ENCODE assay signal across 20 cellular contexts in the genomic region with DNA sequence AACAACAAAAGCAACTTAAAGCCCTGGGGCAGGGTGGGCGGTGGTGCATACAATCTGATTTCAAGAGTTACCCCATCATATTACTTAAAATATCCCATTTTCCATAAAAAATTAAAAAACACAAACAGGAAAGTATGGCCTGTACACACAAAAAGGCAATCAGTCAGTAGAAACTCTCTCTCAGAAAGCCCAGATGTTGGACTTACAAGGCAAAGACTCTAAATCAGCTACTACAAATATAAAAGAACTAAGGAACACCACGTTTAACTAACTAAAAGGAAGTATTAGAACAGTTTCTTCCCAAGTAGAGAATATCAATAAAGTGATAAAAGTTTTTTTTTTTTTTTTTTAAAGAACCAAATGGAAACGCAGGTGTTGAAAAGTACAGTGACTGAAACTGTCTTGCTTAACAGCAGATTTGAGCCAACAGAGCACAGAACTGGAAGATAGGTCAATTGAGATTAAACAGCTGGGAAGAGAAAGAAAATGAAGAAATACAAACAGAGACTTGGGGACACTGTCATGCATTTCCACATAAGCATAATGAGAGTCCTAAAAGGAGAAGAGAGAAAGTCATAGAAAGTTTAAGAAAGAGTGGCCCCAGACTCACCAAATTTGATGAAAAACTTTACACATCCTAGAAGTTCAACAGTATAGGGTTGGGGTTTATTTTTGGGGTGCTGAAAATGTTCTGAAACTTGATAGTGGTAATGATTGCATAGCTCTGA. TPM values are rescaled to one million over a fixed set of nuclear protein-coding genes. Genes with fewer than 3 reads are reported as not detected.
DNase-seq lines count a peak whose midpoint lies in the region; ATAC-seq, FAIRE-seq and TF ChIP-seq lines count a peak whose summit lies in the region.
"Had no signal": no experiment of that assay in that cellular context is flagged by ENCODE, and none has a peak within 500 bp of the region (broad histone marks: within the 10 kb centered on the region; RNA-seq: fewer than 3 reads in every experiment).

No MANE protein-coding gene starts in this region.

- 86 to 97% methylated on average over 3 of the region's 3 CpGs for WGBS in endodermal cell (ENCODE audit: insufficient coverage in 1 of 2, insufficient read length in 1 of 2), 2 experiments

- peak; percentile 66 for ATAC-seq in HG02870 (IDR thresholded peaks at IDR 0.05; ENCODE audit: unreplicated experiment)
- ATAC-seq in naive thymus-derived CD4-positive, alpha-beta T cell: no peak
- ATAC-seq in activated CD8-positive, alpha-beta T cell treated with anti-CD3 and anti-CD28 coated beads for 36 hours: no peak
- ATAC-seq: stimulated activated effector memory CD8-positive, alpha-beta T cell treated with anti-CD3 and anti-CD28 coated beads, Interleukin-12 subunit alpha, Interleukin-12 subunit beta, amount 100 ng/mL, for 72 hours had no signal

- peaks cover 3% of the 10 kb centered on the region for H3K9me3 Mint-ChIP-seq in endodermal cell
- peaks cover 0 to 4% (median 0%) of the 10 kb centered on the region in 11 donors for H3K9me3 Mint-ChIP-seq in naive thymus-derived CD4-positive, alpha-beta T cell
- H3K9me3 Mint-ChIP-seq in activated CD8-positive, alpha-beta T cell treated with anti-CD3 and anti-CD28 coated beads for 36 hours: peaks cover 3% of the 10 kb centered on the region
- H3K9me3 Mint-ChIP-seq: stimulated activated effector memory CD8-positive, alpha-beta T cell treated with anti-CD3 and anti-CD28 coated beads, Interleukin-12 subunit alpha, Interleukin-12 subunit beta, amount 100 ng/mL, for 72 hours had no signal

- DNase-seq in GM12892 (ENCODE audit: insufficient read length) (no peak), endodermal cell (no peak), AG08395 (ENCODE audit: low spot score) (no peak), GOT3 (lab: John Stamatoyannopoulos, UW) (no peak), amygdala (lab: John Stamatoyannopoulos, UW) (no peak)
- no peak for DNase-seq in naive thymus-derived CD4-positive, alpha-beta T cell
- DNase-seq in activated CD8-positive, alpha-beta T cell treated with anti-CD3 and anti-CD28 coated beads for 36 hours: no peak
- DNase-seq: activated CD4-positive, alpha-beta T cell treated with anti-CD3 and anti-CD28 coated beads for 1 hour; brain microvascular endothelial cell; hypothalamus; kidney glomerular epithelial cell; NCI-H1694 treated with DMSO at 0.1 percent for 48 hours; NCI-H345; ovary; SHP77 treated with DMSO at 0.1 percent for 48 hours; small intestine; tibial artery had no signal

- POLR2A ChIA-PET in naive thymus-derived CD4-positive, alpha-beta T cell (lab: Charles Lee): interaction anchor here (0.7 kb wide), 1 partner anchor 56 kb away, joined by 3 read pairs; no protein-coding TSS in a partner anchor
- POLR2A ChIA-PET in activated CD8-positive, alpha-beta T cell treated with anti-CD3 and anti-CD28 coated beads for 36 hours (lab: Charles Lee): interaction anchor here (0.7 to 1.5 kb wide), 2 partner anchors 8 to 43 kb away, joined by 4 read pairs; no protein-coding TSS in a partner anchor

- CTCF ChIA-PET in naive thymus-derived CD4-positive, alpha-beta T cell (lab: Charles Lee): no interaction called here
- CTCF ChIA-PET in activated CD8-positive, alpha-beta T cell treated with anti-CD3 and anti-CD28 coated beads for 36 hours (lab: Charles Lee): interaction anchor here (0.7 to 0.9 kb wide), 2 partner anchors 19 to 406 kb away, joined by 3 read pairs; no protein-coding TSS in a partner anchor

- peaks cover 35% of the 10 kb centered on the region for H3K36me3 Mint-ChIP-seq in endodermal cell (ENCODE audit: low read depth)
- H3K36me3 Mint-ChIP-seq in naive thymus-derived CD4-positive, alpha-beta T cell: peaks cover 4 to 33% (median 19%) of the 10 kb centered on the region in 5 donors
- H3K36me3 Mint-ChIP-seq in activated CD8-positive, alpha-beta T cell treated with anti-CD3 and anti-CD28 coated beads for 36 hours (ENCODE audit: low read depth): peaks cover 18% of the 10 kb centered on the region

- peaks cover 29% of the 10 kb centered on the region for H3K4me1 Mint-ChIP-seq in endodermal cell
- H3K4me1 Mint-ChIP-seq in naive thymus-derived CD4-positive, alpha-beta T cell: peaks cover 12 to 62% (median 43%) of the 10 kb centered on the region in 7 donors
- H3K4me1 Mint-ChIP-seq in activated CD8-positive, alpha-beta T cell treated with anti-CD3 and anti-CD28 coated beads for 36 hours (ENCODE audit: low read depth): peaks cover 36% of the 10 kb centered on the region

- H3K27me3 Mint-ChIP-seq in endodermal cell (ENCODE audit: insufficient read depth): no peaks in the 10 kb centered on the region
- H3K27me3 Mint-ChIP-seq in naive thymus-derived CD4-positive, alpha-beta T cell: no peaks in the 10 kb centered on the region
- no peaks in the 10 kb centered on the region for H3K27me3 Mint-ChIP-seq in activated CD8-positive, alpha-beta T cell treated with anti-CD3 and anti-CD28 coated beads for 36 hours

- peaks cover 10% of the 10 kb centered on the region for H3K9me3 ChIP-seq in endodermal cell (ENCODE audit: control insufficient read depth, low read length)
- H3K9me3 ChIP-seq in naive thymus-derived CD4-positive, alpha-beta T cell (ENCODE audit: control insufficient read depth in 2 of 3, low read length in 3 of 3): no peaks in the 10 kb centered on the region
- H3K9me3 ChIP-seq: ovary, tibial artery had no signal

- H3K36me3 ChIP-seq in endodermal cell (ENCODE audit: control insufficient read depth, insufficient read depth, low read length): peaks cover 44% of the 10 kb centered on the region
- H3K36me3 ChIP-seq in naive thymus-derived CD4-positive, alpha-beta T cell (ENCODE audit: control insufficient read depth in 2 of 3, insufficient read depth in 3 of 3, low read length in 3 of 3): peaks cover 0 to 18% (median 12%) of the 10 kb centered on the region in 3 experiments
- H3K36me3 ChIP-seq: ovary had no signal

- H3K27ac Mint-ChIP-seq in endodermal cell: peak overlapping the region; percentile 67
- H3K27ac Mint-ChIP-seq in naive thymus-derived CD4-positive, alpha-beta T cell: peak overlapping the region in 8 of 9 donors; percentile 19 to 91 (median 47)
- no peak overlapping the region for H3K27ac Mint-ChIP-seq in activated CD8-positive, alpha-beta T cell treated with anti-CD3 and anti-CD28 coated beads for 36 hours
- H3K27ac Mint-ChIP-seq: stimulated activated effector memory CD8-positive, alpha-beta T cell treated with anti-CD3 and anti-CD28 coated beads, Interleukin-12 subunit alpha, Interleukin-12 subunit beta, amount 100 ng/mL, for 72 hours had no signal

- peak; percentile 48 for FAIRE-seq in GM12892 (lab: Jason Lieb, UNC)
- FAIRE-seq: D721Med, small intestine had no signal

- H3K4me1 ChIP-seq in endodermal cell (ENCODE audit: control insufficient read depth, insufficient read depth, low read length): peaks cover 9% of the 10 kb centered on the region
- H3K4me1 ChIP-seq in naive thymus-derived CD4-positive, alpha-beta T cell (ENCODE audit: control insufficient read depth in 2 of 2, insufficient read depth in 2 of 2, low read length in 2 of 2): no peaks in the 10 kb centered on the region
- H3K4me1 ChIP-seq: tibial artery had no signal

- intact Hi-C loops in naive thymus-derived CD4-positive, alpha-beta T cell (cut with micrococcal nuclease): no loop called here
- intact Hi-C loops in activated CD8-positive, alpha-beta T cell treated with anti-CD3 and anti-CD28 coated beads for 36 hours (cut with micrococcal nuclease): no loop called here

- no peak overlapping the region for H3K4me3 Mint-ChIP-seq in endodermal cell
- H3K4me3 Mint-ChIP-seq in naive thymus-derived CD4-positive, alpha-beta T cell: no peak overlapping the region
- no peak overlapping the region for H3K4me3 Mint-ChIP-seq in activated CD8-positive, alpha-beta T cell treated with anti-CD3 and anti-CD28 coated beads for 36 hours
- H3K4me3 Mint-ChIP-seq: stimulated activated effector memory CD8-positive, alpha-beta T cell treated with anti-CD3 and anti-CD28 coated beads, Interleukin-12 subunit alpha, Interleukin-12 subunit beta, amount 100 ng/mL, for 72 hours had no signal

- H3K9ac ChIP-seq in endodermal cell (ENCODE audit: extremely low read depth, low read length, poor library complexity, severe bottlenecking): no peak overlapping the region

- no peak for TF ChIP-seq POLR2A in GM12892 (IDR thresholded peaks at IDR 0.05; ENCODE audit: low read depth, low read length)

- no peaks in the 10 kb centered on the region for H3K27me3 ChIP-seq in endodermal cell (ENCODE audit: control insufficient read depth, insufficient read depth, low read length, poor library complexity, severe bottlenecking)
- no peaks in the 10 kb centered on the region for H3K27me3 ChIP-seq in naive thymus-derived CD4-positive, alpha-beta T cell (ENCODE audit: control insufficient read depth in 2 of 2, insufficient read depth in 2 of 2, low read length in 2 of 2)
- H3K27me3 ChIP-seq: brain microvascular endothelial cell, ovary, tibial artery had no signal

- TF ChIP-seq CTCF in endodermal cell (conservative IDR thresholded peaks at IDR 0.05): no peak
- TF ChIP-seq CTCF in activated CD8-positive, alpha-beta T cell treated with anti-CD3 and anti-CD28 coated beads for 36 hours (IDR thresholded peaks at IDR 0.05): no peak

- no peak overlapping the region for H3K27ac ChIP-seq in endodermal cell (ENCODE audit: low read depth, low read length)
- no peak overlapping the region for H3K27ac ChIP-seq in naive thymus-derived CD4-positive, alpha-beta T cell (ENCODE audit: low read depth, low read length)
- H3K27ac ChIP-seq: brain microvascular endothelial cell, ovary, tibial artery had no signal

- H3K4me3 ChIP-seq in endodermal cell (ENCODE audit: low read length): no peak overlapping the region
- no peak overlapping the region for H3K4me3 ChIP-seq in naive thymus-derived CD4-positive, alpha-beta T cell (ENCODE audit: low read length)
- H3K4me3 ChIP-seq: ovary, tibial artery had no signal

RNA-seq across cellular contexts. Expression of a gene that starts 8.6 kb away (rescaled TPM):
- 36.8 TPM for polyA plus RNA-seq in GM12892 (2012; ENCODE audit: missing spikeins)
- total RNA-seq in endodermal cell: 10 to 100 TPM; 66.0 to 70.9 TPM
- polyA plus RNA-seq in endodermal cell (2013, experiment 1 of 2): 183 TPM
- 180 TPM for polyA plus RNA-seq in endodermal cell (2013, experiment 2 of 2)
- total RNA-seq in naive thymus-derived CD4-positive, alpha-beta T cell: 10 to 100 TPM; 21.5 to 48.7 (median 32.8) TPM
- polyA plus RNA-seq in naive thymus-derived CD4-positive, alpha-beta T cell: 10 to 100 TPM in 1 of 2 donors, 1 to 10 TPM in 1; 7.9 to 13.3 TPM
- total RNA-seq in activated CD8-positive, alpha-beta T cell treated with anti-CD3 and anti-CD28 coated beads for 36 hours: 10 to 100 TPM; 18.2 to 20.5 TPM
